8 cellular contexts compared by ENCODE assay signal in the genomic region with DNA sequence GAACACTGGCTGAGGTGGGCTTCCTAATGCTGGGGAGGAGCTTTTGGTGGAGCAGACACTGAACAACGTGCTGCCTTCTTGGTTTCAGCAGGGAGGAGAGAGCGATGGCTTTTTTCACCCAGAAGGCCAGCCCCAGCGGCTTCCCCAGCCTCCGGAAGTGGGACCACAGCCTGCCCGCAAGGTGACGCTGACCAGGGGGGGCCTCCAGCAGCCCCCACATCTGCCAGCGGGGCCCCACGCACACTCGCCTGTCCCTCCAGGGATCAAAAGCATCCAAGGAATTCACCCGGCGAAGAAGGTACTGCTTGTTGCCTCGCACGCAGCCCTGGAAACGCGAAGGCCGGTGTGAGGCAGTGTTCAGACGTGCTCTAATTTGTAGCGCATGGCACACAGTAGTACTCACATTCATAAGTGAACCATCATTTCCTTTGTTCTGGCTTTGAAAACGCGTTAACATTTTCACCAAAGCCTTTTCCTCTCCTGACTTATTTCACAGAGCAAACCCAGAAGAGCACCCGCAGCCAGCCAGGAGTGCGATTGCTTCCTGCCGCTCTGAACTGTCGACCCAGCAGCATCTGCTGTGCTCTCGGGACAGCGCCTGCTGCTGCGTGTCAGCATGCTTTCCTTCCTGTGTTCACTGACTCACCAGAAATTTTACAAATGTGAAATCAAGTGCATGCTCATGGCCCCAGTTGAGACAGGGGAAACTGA. TPM values are rescaled to one million over a fixed set of nuclear protein-coding genes. Genes with fewer than 3 reads are reported as not detected.
DNase-seq lines count a peak whose midpoint lies in the region; ATAC-seq and TF ChIP-seq lines count a peak whose summit lies in the region.

No MANE protein-coding gene starts in this region.

- no peaks in the 10 kb centered on the region for H3K27me3 ChIP-seq in CD4-positive, alpha-beta memory T cell (ENCODE audit: insufficient read depth, low read length)
- H3K27me3 ChIP-seq in spleen (replicated peaks in 1 of 7) (no peaks in the 10 kb centered on the region), suprapubic skin (no peaks in the 10 kb centered on the region)

- WGBS in spleen, 5 donors, result 18 to 32% (median 19%) methylated on average over 27 of the region's 27 CpGs
- 49% methylated on average over 19 of the region's 27 CpGs for WGBS in suprapubic skin

- H3K4me3 ChIP-seq in CD4-positive, alpha-beta memory T cell (ENCODE audit: low read length in 2 of 2), result peak overlapping the region in 1 of 2 donors; percentile 11
- H3K4me3 ChIP-seq in spleen (peak overlapping the region in 1 of 8 donors; percentile 51), suprapubic skin (no peak overlapping the region)

- TF ChIP-seq POLR2A in spleen (IDR thresholded peaks at IDR 0.05) (no peak), suprapubic skin (IDR thresholded peaks at IDR 0.05) (no peak)

- ATAC-seq in HG02678 (IDR thresholded peaks at IDR 0.05; ENCODE audit: unreplicated experiment), result peak; percentile 59

- peak overlapping the region; percentile 51 for H3K27ac ChIP-seq in CD4-positive, alpha-beta memory T cell (ENCODE audit: low read depth, low read length)
- H3K27ac ChIP-seq in spleen (peak overlapping the region; percentile 48 to 86 (median 66)), suprapubic skin (no peak overlapping the region)

- H3K4me1 Mint-ChIP-seq in CD4-positive, alpha-beta memory T cell, result peaks cover 33 to 66% (median 48%) of the 10 kb centered on the region in 4 donors

- POLR2A ChIA-PET in CD4-positive, alpha-beta memory T cell (lab: Charles Lee; ENCODE audit: partially characterized antibody), result interaction anchor here (1.0 to 1.6 kb wide), 2 partner anchors 13 to 165 kb away, joined by 3 read pairs; no protein-coding TSS in a partner anchor

- peak; percentile 40 to 68 (median 60) for DNase-seq in CD4-positive, alpha-beta memory T cell
- DNase-seq in activated CD4-positive, CD25-positive, alpha-beta regulatory T cell treated with anti-CD3 and anti-CD28 coated beads, Interleukin-2, amount 50 U/mL, for 72 hours, result peak; percentile 51
- DNase-seq in dermis microvascular lymphatic vessel endothelial cell (ENCODE audit: low read depth in 2 of 2) (peak; percentile 91 to 96), spleen (peak; percentile 86), suprapubic skin (ENCODE audit: low spot score in 2 of 2) (no peak), COLO829 (ENCODE audit: low spot score) (no peak), hypothalamus (lab: John Stamatoyannopoulos, UW) (no peak)

- H3K4me3 Mint-ChIP-seq in CD4-positive, alpha-beta memory T cell, result peak overlapping the region; percentile 67 to 91 (median 77)

- CTCF ChIA-PET in CD4-positive, alpha-beta memory T cell (lab: Charles Lee; ENCODE audit: partially characterized antibody), result interaction anchor here (4.2 kb wide), 1 partner anchor 166 kb away, joined by 28 read pairs; no protein-coding TSS in a partner anchor

- H3K9me3 ChIP-seq in CD4-positive, alpha-beta memory T cell (ENCODE audit: control insufficient read depth in 1 of 2, low read length in 2 of 2), result no peaks in the 10 kb centered on the region
- H3K9me3 ChIP-seq in spleen (no peaks in the 10 kb centered on the region), suprapubic skin (no peaks in the 10 kb centered on the region)

- TF ChIP-seq EP300 in suprapubic skin (IDR thresholded peaks at IDR 0.05), result no peak

- intact Hi-C loops in CD4-positive, alpha-beta memory T cell (cut with micrococcal nuclease), result loop anchor here (1.0 kb wide), 1 partner anchor 836 kb away; no protein-coding TSS in a partner anchor
- intact Hi-C loops in spleen (cut with DNase I; ENCODE audit: low total_unique reads), result no loop called here

- TF ChIP-seq CTCF in spleen (IDR thresholded peaks at IDR 0.05 in 8 of 11, conservative IDR thresholded peaks at IDR 0.05 in 3 of 11) (no peak), suprapubic skin (IDR thresholded peaks at IDR 0.05) (no peak)

- no peaks in the 10 kb centered on the region for H3K27me3 Mint-ChIP-seq in CD4-positive, alpha-beta memory T cell

- peaks cover 17 to 62% of the 10 kb centered on the region in 2 donors for H3K36me3 Mint-ChIP-seq in CD4-positive, alpha-beta memory T cell

- H3K36me3 ChIP-seq in CD4-positive, alpha-beta memory T cell (ENCODE audit: insufficient read depth, low read length), result peaks cover 25% of the 10 kb centered on the region
- H3K36me3 ChIP-seq in spleen (peaks cover 0 to 71% (median 40%) of the 10 kb centered on the region in 6 donors), suprapubic skin (peaks cover 42% of the 10 kb centered on the region)

- peak overlapping the region; percentile 87 to 96 (median 93) for H3K27ac Mint-ChIP-seq in CD4-positive, alpha-beta memory T cell

- no peaks in the 10 kb centered on the region for H3K9me3 Mint-ChIP-seq in CD4-positive, alpha-beta memory T cell

- H3K4me1 ChIP-seq in CD4-positive, alpha-beta memory T cell (ENCODE audit: insufficient read depth, low read length), result peaks cover 36% of the 10 kb centered on the region
- H3K4me1 ChIP-seq in spleen (peaks cover 12 to 70% (median 45%) of the 10 kb centered on the region in 6 donors), suprapubic skin (peaks cover 6% of the 10 kb centered on the region)

RNA-seq across cellular contexts. Expression of gene SHH, which starts 48.4 kb away (rescaled TPM):
- not detected for total RNA-seq in CD4-positive, alpha-beta memory T cell
- polyA plus RNA-seq in CD4-positive, alpha-beta memory T cell, result under 1 TPM in 1 of 2 donors, not detected in 1; 0.03 TPM
- total RNA-seq in dermis microvascular lymphatic vessel endothelial cell (0.13 TPM in 1 of 2 replicates, not detected in the other), spleen (not detected), suprapubic skin (under 1 TPM in 2 of 4 donors, not detected in 2; 0.21 to 0.68 TPM)
- polyA plus RNA-seq in spleen, result not detected

Comparison
In these comparisons a context has a peak if more than half of its experiments do, and no peak if none do; other contexts are left out.
1. DNase-seq: peak in CD4-positive, alpha-beta memory T cell (5 of 5), activated CD4-positive, CD25-positive, alpha-beta regulatory T cell treated with anti-CD3 and anti-CD28 coated beads, Interleukin-2, amount 50 U/mL, for 72 hours (single experiment), dermis microvascular lymphatic vessel endothelial cell (2 of 2) and spleen (single experiment); none in suprapubic skin (0 of 2), COLO829 (single experiment) and hypothalamus (0 of 51).